Comparison of ENCODE assay signal across 8 cellular contexts in the genomic region with DNA sequence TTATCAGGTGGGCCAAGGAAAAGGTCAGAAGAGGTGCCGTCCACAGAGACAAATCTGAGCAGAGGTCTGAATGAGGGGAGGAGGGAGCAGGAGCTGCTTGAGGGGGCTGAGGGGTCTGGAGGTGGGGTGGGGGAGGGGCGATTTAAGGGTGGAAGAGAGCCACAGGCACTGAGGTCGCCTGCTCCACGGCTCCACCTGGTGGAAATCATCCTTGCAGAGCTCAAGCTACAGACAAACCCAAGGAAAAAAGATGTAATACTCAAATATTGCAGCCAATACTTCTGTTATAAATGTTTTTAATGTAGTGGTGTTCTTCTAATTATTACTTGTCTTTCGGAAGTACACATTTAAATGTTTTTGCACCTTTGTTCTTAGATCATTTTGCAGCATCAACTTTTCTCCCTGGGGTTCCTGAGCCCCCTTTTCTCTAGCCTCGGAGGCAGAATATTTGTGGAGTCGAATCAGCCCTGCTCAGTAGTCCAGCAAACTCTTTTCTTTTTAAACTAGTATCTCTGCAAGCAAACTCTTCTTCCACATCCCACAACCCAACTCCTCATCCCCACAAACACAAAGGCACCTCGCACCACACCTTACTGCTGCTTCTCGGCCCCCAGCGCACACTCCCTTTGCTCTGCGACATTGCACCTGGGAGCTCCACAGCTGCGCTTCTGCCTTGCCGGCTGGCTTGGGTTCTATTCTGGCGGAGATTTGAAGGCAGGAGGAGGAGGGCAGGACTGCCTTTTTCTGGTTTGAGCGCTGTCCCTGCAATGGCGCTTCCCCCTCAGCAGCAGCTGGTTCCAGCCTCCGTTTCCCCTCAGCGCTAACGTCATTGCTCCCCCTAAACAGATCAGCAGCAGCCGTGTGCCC. TPM values are rescaled to one million over a fixed set of nuclear protein-coding genes. Genes with fewer than 3 reads are reported as not detected.
DNase-seq lines count a peak whose midpoint lies in the region; TF ChIP-seq lines count a peak whose summit lies in the region.

No MANE protein-coding gene starts in this region.

- H3K27me3 ChIP-seq in tibial artery, result peaks cover 0 to 5% of the 10 kb centered on the region in 2 donors

- no peaks in the 10 kb centered on the region for H3K36me3 Mint-ChIP-seq in activated T-cell treated with anti-CD3 and anti-CD28 coated beads, Interleukin-2, amount 50 U/mL, for 24 hours (ENCODE audit: low read depth)
- no peaks in the 10 kb centered on the region for H3K36me3 Mint-ChIP-seq in activated CD4-positive, alpha-beta T cell treated with anti-CD3 and anti-CD28 coated beads, Interleukin-2, amount 10 ng/mL, durations not matched to agents 7 days and 5 days (ENCODE audit: low read depth)

- H3K27ac ChIP-seq in tibial artery, result no peak overlapping the region

- CTCF ChIA-PET in activated CD4-positive, alpha-beta T cell treated with anti-CD3 and anti-CD28 coated beads, Interleukin-2, amount 10 ng/mL, durations not matched to agents 7 days and 5 days (lab: Charles Lee), result interaction anchor here (1.6 kb wide), 1 partner anchor 13 kb away, joined by 4 read pairs; no protein-coding TSS in a partner anchor

- peaks cover 36% of the 10 kb centered on the region for H3K27me3 Mint-ChIP-seq in activated T-cell treated with anti-CD3 and anti-CD28 coated beads, Interleukin-2, amount 50 U/mL, for 24 hours
- H3K27me3 Mint-ChIP-seq in activated CD4-positive, alpha-beta T cell treated with anti-CD3 and anti-CD28 coated beads, Interleukin-2, amount 10 ng/mL, durations not matched to agents 7 days and 5 days, result peaks cover 9% of the 10 kb centered on the region

- POLR2A ChIA-PET in activated CD4-positive, alpha-beta T cell treated with anti-CD3 and anti-CD28 coated beads, Interleukin-2, amount 10 ng/mL, durations not matched to agents 7 days and 5 days (lab: Charles Lee), result no interaction called here

- no peaks in the 10 kb centered on the region for H3K36me3 ChIP-seq in tibial artery

- intact Hi-C loops in tibial artery (cut with DNase I; ENCODE audit: low total_unique reads), result no loop called here

- no peak overlapping the region for H3K27ac Mint-ChIP-seq in activated T-cell treated with anti-CD3 and anti-CD28 coated beads, Interleukin-2, amount 50 U/mL, for 24 hours
- H3K27ac Mint-ChIP-seq in activated CD4-positive, alpha-beta T cell treated with anti-CD3 and anti-CD28 coated beads, Interleukin-2, amount 10 ng/mL, durations not matched to agents 7 days and 5 days, result no peak overlapping the region

- H3K4me3 Mint-ChIP-seq in activated T-cell treated with anti-CD3 and anti-CD28 coated beads, Interleukin-2, amount 50 U/mL, for 24 hours, result no peak overlapping the region
- no peak overlapping the region for H3K4me3 Mint-ChIP-seq in activated CD4-positive, alpha-beta T cell treated with anti-CD3 and anti-CD28 coated beads, Interleukin-2, amount 10 ng/mL, durations not matched to agents 7 days and 5 days

- H3K4me1 ChIP-seq in tibial artery, result no peaks in the 10 kb centered on the region

- no peak overlapping the region for H3K4me3 ChIP-seq in Jurkat, Clone E6-1 (ENCODE audit: low read length)
- no peak overlapping the region for H3K4me3 ChIP-seq in tibial artery

- H3K9me3 ChIP-seq in tibial artery, result no peaks in the 10 kb centered on the region

- H3K9me3 Mint-ChIP-seq in activated T-cell treated with anti-CD3 and anti-CD28 coated beads, Interleukin-2, amount 50 U/mL, for 24 hours, result no peaks in the 10 kb centered on the region
- H3K9me3 Mint-ChIP-seq in activated CD4-positive, alpha-beta T cell treated with anti-CD3 and anti-CD28 coated beads, Interleukin-2, amount 10 ng/mL, durations not matched to agents 7 days and 5 days, result no peaks in the 10 kb centered on the region

- TF ChIP-seq CTCF in tibial artery (IDR thresholded peaks at IDR 0.05), result no peak

- peak; percentile 29 to 38 for DNase-seq in activated T-cell treated with anti-CD3 and anti-CD28 coated beads, Interleukin-2, amount 50 U/mL, for 48 hours
- no peak for DNase-seq in activated T-cell treated with anti-CD3 and anti-CD28 coated beads, Interleukin-2, amount 50 U/mL, for 24 hours
- DNase-seq in Jurkat, Clone E6-1 (ENCODE audit: low read depth, low spot score), result peak; percentile 36
- DNase-seq in activated CD4-positive, alpha-beta T cell treated with anti-CD3 and anti-CD28 coated beads, Interleukin-2, amount 10 ng/mL, durations not matched to agents 7 days and 5 days, result peak; percentile 17
- DNase-seq in kidney glomerular epithelial cell (lab: John Stamatoyannopoulos, UW) (peak; percentile 32), tibial artery (no peak), activated gamma-delta T cell (lab: John Stamatoyannopoulos, UW) (no peak)
- no peak for DNase-seq in stimulated activated naive CD4-positive, alpha-beta T cell treated with Interleukin-2 at 50 U/mL for 16 hours (lab: John Stamatoyannopoulos, UW)

- no peaks in the 10 kb centered on the region for H3K4me1 Mint-ChIP-seq in activated T-cell treated with anti-CD3 and anti-CD28 coated beads, Interleukin-2, amount 50 U/mL, for 24 hours (ENCODE audit: low read depth)
- H3K4me1 Mint-ChIP-seq in activated CD4-positive, alpha-beta T cell treated with anti-CD3 and anti-CD28 coated beads, Interleukin-2, amount 10 ng/mL, durations not matched to agents 7 days and 5 days, result no peaks in the 10 kb centered on the region

RNA-seq across cellular contexts. Expression of gene TFAP2A, which starts 51.0 kb away (rescaled TPM):
- 2.5 TPM for polyA plus RNA-seq in Jurkat, Clone E6-1 (2012; ENCODE audit: insufficient read depth, insufficient read length)
- not detected for total RNA-seq in activated CD4-positive, alpha-beta T cell treated with anti-CD3 and anti-CD28 coated beads, Interleukin-2, amount 10 ng/mL, durations not matched to agents 7 days and 5 days

RNA-seq across cellular contexts. Expression of gene GCNT2, which starts 55.3 kb away (rescaled TPM):
- polyA plus RNA-seq in Jurkat, Clone E6-1 (2012; ENCODE audit: insufficient read depth, insufficient read length), result not detected
- total RNA-seq in activated CD4-positive, alpha-beta T cell treated with anti-CD3 and anti-CD28 coated beads, Interleukin-2, amount 10 ng/mL, durations not matched to agents 7 days and 5 days, result 1 to 10 TPM; 5.0 to 5.5 TPM

Comparison
In these comparisons a context has a peak if more than half of its experiments do, and no peak if none do; other contexts are left out.
1. DNase-seq: peak in activated T-cell treated with anti-CD3 and anti-CD28 coated beads, Interleukin-2, amount 50 U/mL, for 48 hours (2 of 2), Jurkat, Clone E6-1 (single experiment), activated CD4-positive, alpha-beta T cell treated with anti-CD3 and anti-CD28 coated beads, Interleukin-2, amount 10 ng/mL, durations not matched to agents 7 days and 5 days (single experiment) and kidney glomerular epithelial cell (single experiment); none in activated T-cell treated with anti-CD3 and anti-CD28 coated beads, Interleukin-2, amount 50 U/mL, for 24 hours (single experiment), stimulated activated naive CD4-positive, alpha-beta T cell treated with Interleukin-2 at 50 U/mL for 16 hours (single experiment), tibial artery (0 of 2) and activated gamma-delta T cell (single experiment).